1 cellular context compared by ENCODE assay signal in genomic region chr7:834277-834676, GRCh38.
TF ChIP-seq lines count a peak whose summit lies in the region.

No MANE protein-coding gene starts in this region.

TF ChIP-seq in IMR-90, 13 proteins besides CTCF, POLR2A, EP300 and RAD21:
- TF ChIP-seq RFX5 (IDR thresholded peaks at IDR 0.05; ENCODE audit: low read depth, low read length) (no peak), MAFK (IDR thresholded peaks at IDR 0.05; ENCODE audit: low read depth, low read length) (no peak), BHLHE40 (IDR thresholded peaks at IDR 0.05; ENCODE audit: low read depth, low read length) (no peak), NFE2L2 (IDR thresholded peaks at IDR 0.05; ENCODE audit: low read depth, low read length) (no peak), SMC3 (IDR thresholded peaks at IDR 0.05; ENCODE audit: low read depth, low read length) (no peak)
TF ChIP-seq in IMR-90: peak in this region for 0.
